Comparison of ENCODE assay signal across 9 cellular contexts in genomic region chr17:58991718-58992331, GRCh38.
DNase-seq lines count a peak whose midpoint lies in the region; ATAC-seq and TF ChIP-seq lines count a peak whose summit lies in the region.
"Had no signal": no experiment of that assay in that cellular context is flagged by ENCODE, and none has a peak within 500 bp of the region (broad histone marks: within the 10 kb centered on the region; RNA-seq: fewer than 3 reads in every experiment).

No MANE protein-coding gene starts in this region.

- H3K27ac ChIP-seq in SJSA1: peak overlapping the region; percentile 85
- peak overlapping the region; percentile 58 to 98 (median 94) for H3K27ac ChIP-seq in right lobe of liver

- intact Hi-C loops in right lobe of liver (cut with DNase I): no loop called here

- ATAC-seq in GM21825 (IDR thresholded peaks at IDR 0.05; ENCODE audit: unreplicated experiment) (peak; percentile 76), right lobe of liver (peak; percentile 80 to 93 (median 88)), GM19455 (IDR thresholded peaks at IDR 0.05; ENCODE audit: unreplicated experiment) (no peak), HG03457 (IDR thresholded peaks at IDR 0.05; ENCODE audit: unreplicated experiment) (no peak)

- DNase-seq in GM03348 (ENCODE audit: low spot score) (peak; percentile 47), SJSA1 (ENCODE audit: low read depth in 1 of 2, low spot score in 2 of 2) (peak; percentile 80 to 87), right lobe of liver (peak; percentile 62 to 85 (median 75)), MG63 (no peak), mesenteric fat pad (ENCODE audit: low spot score) (no peak)
- DNase-seq: effector memory CD4-positive, alpha-beta T cell had no signal

- WGBS in right lobe of liver (ENCODE audit: insufficient coverage, low coverage, low lambda C conversion rate, missing lambda C conversion rate): 0% methylated on average over 1 of the region's 4 CpGs

- no peak for TF ChIP-seq CTCF in right lobe of liver (IDR thresholded peaks at IDR 0.05)

- H3K4me1 ChIP-seq in SJSA1 (replicated peaks) (peaks cover 28% of the 10 kb centered on the region), right lobe of liver (peaks cover 0 to 36% (median 9%) of the 10 kb centered on the region in 4 donors)

- peak; percentile 48 for TF ChIP-seq POLR2A in right lobe of liver (IDR thresholded peaks at IDR 0.05)

- H3K36me3 ChIP-seq in SJSA1: peaks cover 13% of the 10 kb centered on the region
- H3K36me3 ChIP-seq in right lobe of liver: no peaks in the 10 kb centered on the region
- H3K36me3 ChIP-seq in MG63: peaks cover 44% of the 10 kb centered on the region

- no peaks in the 10 kb centered on the region for H3K27me3 ChIP-seq in SJSA1 (replicated peaks)
- H3K27me3 ChIP-seq in right lobe of liver: no peaks in the 10 kb centered on the region
- no peaks in the 10 kb centered on the region for H3K27me3 ChIP-seq in MG63

- peaks cover 3% of the 10 kb centered on the region; the same call in 1 of the 2 replicates for H3K9me3 ChIP-seq in SJSA1 (replicated peaks)
- no peaks in the 10 kb centered on the region for H3K9me3 ChIP-seq in right lobe of liver
- peaks cover 9% of the 10 kb centered on the region for H3K9me3 ChIP-seq in MG63

- no peak overlapping the region for H3K4me3 ChIP-seq in SJSA1
- H3K4me3 ChIP-seq in right lobe of liver: peak overlapping the region in 1 of 3 donors; percentile 5
- no peak overlapping the region for H3K4me3 ChIP-seq in MG63

Comparison
In these comparisons a context has a peak if more than half of its experiments do, and no peak if none do; other contexts are left out.
1. DNase-seq: peak in GM03348 (single experiment), SJSA1 (2 of 2) and right lobe of liver (3 of 3); none in MG63 (single experiment) and mesenteric fat pad (single experiment).
2. ATAC-seq: peak in GM21825 (single experiment) and right lobe of liver (4 of 4); none in GM19455 (single experiment) and HG03457 (single experiment).